9 cellular contexts compared by ENCODE assay signal in genomic region chr6:13355969-13356368, GRCh38. TPM values are rescaled to one million over a fixed set of nuclear protein-coding genes. Genes with fewer than 3 reads are reported as not detected.
DNase-seq lines count a peak whose midpoint lies in the region; ATAC-seq and TF ChIP-seq lines count a peak whose summit lies in the region.
"Had no signal": no experiment of that assay in that cellular context is flagged by ENCODE, and none has a peak within 500 bp of the region (broad histone marks: within the 10 kb centered on the region; RNA-seq: fewer than 3 reads in every experiment).

No MANE protein-coding gene starts in this region.

- intact Hi-C loops in naive thymus-derived CD4-positive, alpha-beta T cell (cut with micrococcal nuclease) = loop anchor here (1.0 to 5.0 kb wide), 10 partner anchors 17 to 356 kb away; partner anchors contain the start of genes GFOD1 (in 2 of the 2), SIRT5 (in 2 of the 2), TBC1D7 (in 2 of the 2) and RANBP9 (in 1 of the 2)
- intact Hi-C loops in lower lobe of right lung (cut with DNase I) = no loop called here

- H3K4me3 ChIP-seq in SJCRH30 = no peak overlapping the region
- peak overlapping the region; percentile 22 for H3K4me3 ChIP-seq in naive thymus-derived CD4-positive, alpha-beta T cell (ENCODE audit: low read length)
- no peak overlapping the region for H3K4me3 ChIP-seq in lower lobe of right lung
- H3K4me3 ChIP-seq: right lobe of liver had no signal

- peak; percentile 92 for ATAC-seq in HG02981 (IDR thresholded peaks at IDR 0.05; ENCODE audit: unreplicated experiment)
- ATAC-seq in naive thymus-derived CD4-positive, alpha-beta T cell = peak; percentile 89
- no peak for ATAC-seq in lower lobe of right lung

- H3K27me3 ChIP-seq in SJCRH30 = no peaks in the 10 kb centered on the region
- H3K27me3 ChIP-seq in naive thymus-derived CD4-positive, alpha-beta T cell (ENCODE audit: control insufficient read depth in 2 of 2, insufficient read depth in 2 of 2, low read length in 2 of 2) = no peaks in the 10 kb centered on the region
- H3K27me3 ChIP-seq in lower lobe of right lung (ENCODE audit: low read depth) = no peaks in the 10 kb centered on the region
- H3K27me3 ChIP-seq: right lobe of liver had no signal

- H3K4me1 Mint-ChIP-seq in naive thymus-derived CD4-positive, alpha-beta T cell = peaks cover 35 to 61% (median 46%) of the 10 kb centered on the region in 7 donors

- TF ChIP-seq CTCF in lower lobe of right lung (IDR thresholded peaks at IDR 0.05) = no peak

- POLR2A ChIA-PET in naive thymus-derived CD4-positive, alpha-beta T cell (lab: Charles Lee) = interaction anchor here (1.4 to 4.7 kb wide), 2 partner anchors 27 to 259 kb away, joined by 3 to 25 read pairs; partner anchors contain the start of genes NOL7 and TBC1D7

- H3K9me3 ChIP-seq in SJCRH30 (replicated peaks) (no peaks in the 10 kb centered on the region), lower lobe of right lung (no peaks in the 10 kb centered on the region)
- no peaks in the 10 kb centered on the region for H3K9me3 ChIP-seq in naive thymus-derived CD4-positive, alpha-beta T cell (ENCODE audit: control insufficient read depth in 2 of 3, low read length in 3 of 3)
- H3K9me3 ChIP-seq: right lobe of liver had no signal

- H3K36me3 Mint-ChIP-seq in naive thymus-derived CD4-positive, alpha-beta T cell = peaks cover 0 to 6% (median 0%) of the 10 kb centered on the region in 5 donors

- H3K4me1 ChIP-seq in SJCRH30 (peaks cover 42% of the 10 kb centered on the region), lower lobe of right lung (peaks cover 44% of the 10 kb centered on the region)
- H3K4me1 ChIP-seq in naive thymus-derived CD4-positive, alpha-beta T cell (ENCODE audit: control insufficient read depth in 2 of 2, insufficient read depth in 2 of 2, low read length in 2 of 2) = peaks cover 27 to 32% of the 10 kb centered on the region in 2 donors
- H3K4me1 ChIP-seq: right lobe of liver had no signal

- CTCF ChIA-PET in naive thymus-derived CD4-positive, alpha-beta T cell (lab: Charles Lee) = interaction anchor here (0.5 to 1.3 kb wide), 3 partner anchors 18 to 1120 kb away, joined by 4 to 5 read pairs (median 5); no protein-coding TSS in a partner anchor

- H3K27ac ChIP-seq in SJCRH30 (peak overlapping the region; percentile 93), substantia nigra (ENCODE audit: low read depth, low read length, poor library complexity, severe bottlenecking) (no peak overlapping the region), lower lobe of right lung (no peak overlapping the region)
- H3K27ac ChIP-seq in naive thymus-derived CD4-positive, alpha-beta T cell (ENCODE audit: low read depth, low read length) = peak overlapping the region; percentile 46
- H3K27ac ChIP-seq: right lobe of liver had no signal

- DNase-seq in activated T-cell treated with anti-CD3 and anti-CD28 coated beads for 24 hours (ENCODE audit: low read depth) (peak; percentile 39), activated T-cell treated with anti-CD3 and anti-CD28 coated beads for 4 hours (no peak), SJCRH30 (peak in 1 of 2 experiments; percentile 10), inferior parietal cortex (ENCODE audit: extremely low spot score) (no peak), substantia nigra (lab: John Stamatoyannopoulos, UW) (no peak), lower lobe of right lung (no peak)
- DNase-seq in naive thymus-derived CD4-positive, alpha-beta T cell = peak in 7 of 9 donors; percentile 52 to 78 (median 73)
- DNase-seq: right lobe of liver had no signal

- no peaks in the 10 kb centered on the region for H3K36me3 ChIP-seq in SJCRH30
- no peaks in the 10 kb centered on the region for H3K36me3 ChIP-seq in naive thymus-derived CD4-positive, alpha-beta T cell (ENCODE audit: control insufficient read depth in 2 of 3, insufficient read depth in 3 of 3, low read length in 3 of 3)
- H3K36me3 ChIP-seq in lower lobe of right lung = no peaks in the 10 kb centered on the region
- H3K36me3 ChIP-seq: right lobe of liver had no signal

- peak overlapping the region; percentile 71 to 98 (median 85) for H3K27ac Mint-ChIP-seq in naive thymus-derived CD4-positive, alpha-beta T cell

- no peaks in the 10 kb centered on the region for H3K27me3 Mint-ChIP-seq in naive thymus-derived CD4-positive, alpha-beta T cell

- H3K9me3 Mint-ChIP-seq in naive thymus-derived CD4-positive, alpha-beta T cell = peaks cover 0 to 2% (median 0%) of the 10 kb centered on the region in 11 donors

- peak overlapping the region; percentile 78 to 91 (median 80) for H3K4me3 Mint-ChIP-seq in naive thymus-derived CD4-positive, alpha-beta T cell

RNA-seq across cellular contexts. Expression of gene TBC1D7, which starts 27.6 kb away (rescaled TPM):
- total RNA-seq in SJCRH30 (2014; rRNA removed; shearing (Covaris generic)) = 17.3 and 22.7 TPM in 2 replicates
- 10 to 100 TPM; 14.8 to 34.6 (median 17.0) TPM for total RNA-seq in naive thymus-derived CD4-positive, alpha-beta T cell
- 10 to 100 TPM; 11.7 to 14.8 TPM for polyA plus RNA-seq in naive thymus-derived CD4-positive, alpha-beta T cell
- total RNA-seq in lower lobe of right lung = 18.8 TPM

Comparison
In these comparisons a context has a peak if more than half of its experiments do, and no peak if none do; other contexts are left out.
1. DNase-seq: peak in activated T-cell treated with anti-CD3 and anti-CD28 coated beads for 24 hours (single experiment) and naive thymus-derived CD4-positive, alpha-beta T cell (7 of 9); none in activated T-cell treated with anti-CD3 and anti-CD28 coated beads for 4 hours (single experiment), inferior parietal cortex (single experiment), substantia nigra (0 of 49) and lower lobe of right lung (single experiment).
2. ATAC-seq: peak in HG02981 (single experiment) and naive thymus-derived CD4-positive, alpha-beta T cell (single experiment); none in lower lobe of right lung (0 of 2).
3. H3K27ac ChIP-seq: peak in SJCRH30 (single experiment) and naive thymus-derived CD4-positive, alpha-beta T cell (single experiment); none in substantia nigra (single experiment) and lower lobe of right lung (single experiment).